In the genomic region with DNA sequence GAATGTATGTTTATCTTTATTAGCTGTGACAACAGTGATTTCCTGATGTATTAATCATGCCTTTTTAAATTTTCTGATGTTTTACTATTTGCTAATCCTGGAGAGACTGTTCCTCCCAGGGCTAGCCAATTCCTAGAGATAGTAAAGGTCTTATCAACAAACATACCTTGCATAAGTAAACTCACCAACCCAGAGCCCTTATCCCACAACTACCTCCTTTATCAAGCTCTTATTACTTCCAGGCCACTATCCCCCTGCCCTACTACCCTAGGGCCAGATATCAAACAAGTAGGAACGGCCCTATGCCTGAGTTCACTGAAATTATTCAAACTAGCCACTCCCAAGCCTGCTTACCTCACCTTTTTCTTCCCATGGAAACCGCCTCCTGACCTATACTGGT, we compare ENCODE assay signal across 23 cellular contexts. TPM values are rescaled to one million over a fixed set of nuclear protein-coding genes. Genes with fewer than 3 reads are reported as not detected.
DNase-seq lines count a peak whose midpoint lies in the region; ATAC-seq and TF ChIP-seq lines count a peak whose summit lies in the region.
"Had no signal": no experiment of that assay in that cellular context is flagged by ENCODE, and none has a peak within 500 bp of the region (broad histone marks: within the 10 kb centered on the region; RNA-seq: fewer than 3 reads in every experiment).

No MANE protein-coding gene starts in this region.

- no peaks in the 10 kb centered on the region for H3K27me3 ChIP-seq in mesendoderm (ENCODE audit: insufficient read depth, low read length, poor library complexity)
- H3K27me3 ChIP-seq: BE2C; BLaER1 treated with 17β-estradiol and CSF1 and Interleukin-3, amounts not matched to agents 10 nM and 100 nM had no signal

- no peak overlapping the region for H3K18ac ChIP-seq in mesendoderm (ENCODE audit: low read length)

- no peak overlapping the region for H3K23ac ChIP-seq in mesendoderm (ENCODE audit: low read length)

- H3K79me1 ChIP-seq in mesendoderm (ENCODE audit: low read length) = no peaks in the 10 kb centered on the region

- no peak overlapping the region for H3K4me3 Mint-ChIP-seq in progenitor cell of endocrine pancreas (ENCODE audit: low read depth)
- H3K4me3 Mint-ChIP-seq: CD14-positive monocyte; CD4-positive, alpha-beta T cell; CD8-positive, alpha-beta memory T cell; HFFc6 had no signal

- H3K36me3 Mint-ChIP-seq in progenitor cell of endocrine pancreas (ENCODE audit: insufficient read depth) = peaks cover 18% of the 10 kb centered on the region

- H3K4me2 ChIP-seq in mesendoderm (ENCODE audit: low read length) = no peak overlapping the region
- H3K4me2 ChIP-seq: BLaER1 treated with 17β-estradiol and CSF1 and Interleukin-3, amounts not matched to agents 10 nM and 100 nM had no signal

- no peak overlapping the region for H4K8ac ChIP-seq in mesendoderm (ENCODE audit: low read depth, low read length)

- no peak overlapping the region for H4K5ac ChIP-seq in mesendoderm (ENCODE audit: low read length)

- no peaks in the 10 kb centered on the region for H3K27me3 Mint-ChIP-seq in progenitor cell of endocrine pancreas
- H3K27me3 Mint-ChIP-seq: CD4-positive, alpha-beta T cell; CD8-positive, alpha-beta memory T cell had no signal

- no CpG with 5 or more reads among the region's 2 CpGs for WGBS in mesendoderm (ENCODE audit: extremely low coverage, insufficient coverage, low lambda C conversion rate)

- DNase-seq in DMS53 (lab: John Stamatoyannopoulos, UW) = peak; percentile 14
- no peak for DNase-seq in DMS53 treated with DMSO at 0.1 percent for 48 hours (lab: John Stamatoyannopoulos, UW; ENCODE audit: unreplicated experiment)
- peak; percentile 14 for DNase-seq in LNCaP clone FGC (ENCODE audit: low read depth)
- DNase-seq in mesendoderm = peak; percentile 78
- DNase-seq in progenitor cell of endocrine pancreas (ENCODE audit: low spot score, unreplicated experiment) = no peak
- no peak for DNase-seq in AML-193 (lab: John Stamatoyannopoulos, UW)
- no peak for DNase-seq in T-helper 1 cell
- DNase-seq: BE2C; Calu3; CD4-positive, alpha-beta T cell; CD8-positive, alpha-beta memory T cell; DMS79; EL; GDM1; GOT3; HFFc6 had no signal

- H3K27ac Mint-ChIP-seq in progenitor cell of endocrine pancreas = peak overlapping the region; percentile 31
- H3K27ac Mint-ChIP-seq: CD4-positive, alpha-beta T cell; HFFc6 had no signal

- H3K4me1 Mint-ChIP-seq in progenitor cell of endocrine pancreas (ENCODE audit: low read depth) = peaks cover 31% of the 10 kb centered on the region
- H3K4me1 Mint-ChIP-seq: CD14-positive monocyte had no signal

- no peaks in the 10 kb centered on the region for H3K36me3 ChIP-seq in mesendoderm (ENCODE audit: control insufficient read depth, insufficient read depth, low read length)
- H3K36me3 ChIP-seq: BE2C had no signal

- ATAC-seq in HG03469 (IDR thresholded peaks at IDR 0.05; ENCODE audit: unreplicated experiment) = no peak

- no peaks in the 10 kb centered on the region for H3K79me2 ChIP-seq in mesendoderm (ENCODE audit: control insufficient read depth, insufficient read depth, low read length)

- no peak overlapping the region for H3K4ac ChIP-seq in mesendoderm (ENCODE audit: low read depth, low read length)

- H3K4me3 ChIP-seq in LNCaP clone FGC (ENCODE audit: low read depth, low read length) = no peak overlapping the region
- no peak overlapping the region for H3K4me3 ChIP-seq in mesendoderm (ENCODE audit: low read length)
- H3K4me3 ChIP-seq: BLaER1 treated with 17β-estradiol and CSF1 and Interleukin-3, amounts not matched to agents 10 nM and 100 nM; GM12878; HAP-1 had no signal

- no peak overlapping the region for H3K9ac ChIP-seq in mesendoderm (ENCODE audit: low read length)
- H3K9ac ChIP-seq: BLaER1 treated with 17β-estradiol and CSF1 and Interleukin-3, amounts not matched to agents 10 nM and 100 nM had no signal

- no peak overlapping the region for H2BK5ac ChIP-seq in mesendoderm (ENCODE audit: low read length)

- no peak overlapping the region for H2BK15ac ChIP-seq in mesendoderm (replicated peaks; ENCODE audit: low read depth)

- H3K4me1 ChIP-seq in mesendoderm (ENCODE audit: control insufficient read depth, low read depth, low read length) = no peaks in the 10 kb centered on the region
- H3K4me1 ChIP-seq: BE2C; BLaER1 treated with 17β-estradiol and CSF1 and Interleukin-3, amounts not matched to agents 10 nM and 100 nM had no signal

- H2BK120ac ChIP-seq in mesendoderm (ENCODE audit: low read depth, low read length) = no peak overlapping the region

- no peak overlapping the region for H3K27ac ChIP-seq in mesendoderm (ENCODE audit: low read depth, low read length)
- H3K27ac ChIP-seq: 22Rv1; BLaER1 treated with 17β-estradiol and CSF1 and Interleukin-3, amounts not matched to agents 10 nM and 100 nM had no signal

- H3K56ac ChIP-seq in mesendoderm (ENCODE audit: low read length) = no peak overlapping the region

- H2AK5ac ChIP-seq in mesendoderm (ENCODE audit: low read length) = no peak overlapping the region

- H3K9me3 Mint-ChIP-seq in progenitor cell of endocrine pancreas (ENCODE audit: low read depth) = peaks cover 7% of the 10 kb centered on the region
- H3K9me3 Mint-ChIP-seq: CD4-positive, alpha-beta T cell; CD8-positive, alpha-beta memory T cell; HFFc6 had no signal

- TF ChIP-seq CTCF in LNCaP clone FGC (IDR thresholded peaks at IDR 0.05; ENCODE audit: control insufficient read depth, extremely low read depth, insufficient read depth) (no peak), progenitor cell of endocrine pancreas (IDR thresholded peaks at IDR 0.05; ENCODE audit: unreplicated experiment) (no peak)

RNA-seq across cellular contexts. Expression of a gene that starts 58.2 kb away (rescaled TPM):
- polyA plus RNA-seq in mesendoderm (2013, experiment 1 of 2) = 0.18 TPM
- polyA plus RNA-seq in mesendoderm (2013, experiment 2 of 2) = 0.07 TPM
- 6.5 and 7.6 TPM in 2 replicates for total RNA-seq in progenitor cell of endocrine pancreas
- total RNA-seq: CD4-positive, alpha-beta T cell; CD8-positive, alpha-beta memory T cell; HFFc6 had no signal
- polyA plus RNA-seq: AG04450; CD14-positive monocyte; CD8-positive, alpha-beta memory T cell had no signal

Comparison
In these comparisons a context has a peak if more than half of its experiments do, and no peak if none do; other contexts are left out.
1. DNase-seq: peak in DMS53 (single experiment), LNCaP clone FGC (single experiment) and mesendoderm (single experiment); none in DMS53 treated with DMSO at 0.1 percent for 48 hours (single experiment), progenitor cell of endocrine pancreas (single experiment), AML-193 (0 of 2) and T-helper 1 cell (0 of 5).